14 cellular contexts compared by ENCODE assay signal in the genomic region with DNA sequence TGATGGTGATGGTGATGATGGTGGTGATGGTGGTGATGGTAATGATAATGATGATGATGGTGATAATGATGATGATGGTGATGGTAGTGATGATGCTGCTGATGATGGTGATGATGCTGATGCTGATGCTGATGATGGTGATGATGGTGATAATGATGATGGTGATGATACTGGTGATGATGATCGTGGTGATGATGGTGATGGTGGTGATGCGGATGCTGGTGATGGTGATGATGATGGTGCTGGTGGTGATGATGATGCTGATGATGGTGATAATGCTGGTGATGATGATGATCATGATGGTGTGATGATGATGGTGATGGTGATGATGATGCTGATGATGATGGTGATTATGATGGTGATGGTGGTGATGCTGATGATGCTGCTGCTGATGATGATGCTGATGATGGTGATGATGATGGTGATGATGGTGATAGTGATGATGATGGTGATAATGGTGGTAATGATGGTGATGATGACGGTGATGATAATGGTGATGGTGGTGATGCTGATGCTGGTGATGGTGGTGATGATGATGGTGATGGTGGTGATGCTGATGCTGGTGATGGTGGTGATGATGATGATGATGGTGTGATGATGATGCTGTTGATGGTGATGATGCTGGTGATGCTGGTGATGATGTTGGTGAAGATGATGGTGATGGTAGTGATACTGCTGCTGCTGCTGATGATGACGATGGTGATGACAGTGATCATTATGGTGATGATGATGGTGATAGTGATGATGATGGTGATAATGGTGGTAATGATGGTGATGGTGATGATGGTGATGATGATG.
DNase-seq lines count a peak whose midpoint lies in the region; ATAC-seq, FAIRE-seq and TF ChIP-seq lines count a peak whose summit lies in the region.
"Had no signal": no experiment of that assay in that cellular context is flagged by ENCODE, and none has a peak within 500 bp of the region (broad histone marks: within the 10 kb centered on the region; RNA-seq: fewer than 3 reads in every experiment).

No MANE protein-coding gene starts in this region.

- POLR2A ChIA-PET in HEK293T (lab: Yijun Ruan, JAX): no interaction called here

- DNase-seq in GM12892 (ENCODE audit: insufficient read length) (no peak), HEK293T (ENCODE audit: extremely low spot score) (no peak), bronchial epithelial cell (ENCODE audit: low read depth) (no peak), NCI-H146 treated with DMSO at 0.1 percent for 48 hours (lab: John Stamatoyannopoulos, UW; ENCODE audit: unreplicated experiment) (no peak)
- DNase-seq: Caco-2; CD8-positive, alpha-beta memory T cell; DMS53; GF-D8; GM23248; H7; HFFc6 had no signal

- peak; percentile 36 for FAIRE-seq in GM12892 (lab: Jason Lieb, UNC)
- peak; percentile 89 for FAIRE-seq in bronchial epithelial cell (lab: Jason Lieb, UNC)
- FAIRE-seq: GM18507 had no signal

- no peaks in the 10 kb centered on the region for H3K27me3 ChIP-seq in bronchial epithelial cell (ENCODE audit: control insufficient read depth, insufficient read depth, low read length)

- no peaks in the 10 kb centered on the region for H3K36me3 ChIP-seq in bronchial epithelial cell (ENCODE audit: control insufficient read depth, insufficient read depth, low read length)

- TF ChIP-seq CTCF in bronchial epithelial cell (IDR thresholded peaks at IDR 0.05; ENCODE audit: insufficient read depth, low read length, severe bottlenecking): no peak

- no peak overlapping the region for H3K4me3 ChIP-seq in bronchial epithelial cell (ENCODE audit: low read depth, low read length)
- H3K4me3 ChIP-seq: GM23248 had no signal

- TF ChIP-seq POLR2A in GM12892 (IDR thresholded peaks at IDR 0.05; ENCODE audit: low read depth, low read length) (no peak), GM18505 (IDR thresholded peaks at IDR 0.05; ENCODE audit: borderline replicate concordance, extremely low read depth, insufficient read depth, insufficient read length) (no peak)

- CTCF ChIA-PET in HEK293T (lab: Yijun Ruan, JAX): no interaction called here

- ATAC-seq in GM18505 (IDR thresholded peaks at IDR 0.05; ENCODE audit: unreplicated experiment) (no peak), SK-N-SH treated with all-trans-retinoic acid at 6 μM for 48 hours (no peak)

TF ChIP-seq in HEK293T, 16 proteins besides CTCF, POLR2A, EP300 and RAD21:
- TF ChIP-seq ZNF384 (IDR thresholded peaks at IDR 0.05): no peak
- TF ChIP-seq NFRKB (IDR thresholded peaks at IDR 0.05): no peak
- peak; percentile 40; the same call in 1 of the 2 replicates for TF ChIP-seq CTBP1 (IDR thresholded peaks at IDR 0.05; ENCODE audit: borderline replicate concordance)

TF ChIP-seq in SK-N-SH treated with all-trans-retinoic acid at 6 μM for 48 hours, 23 proteins besides CTCF, POLR2A, EP300 and RAD21:
- TF ChIP-seq PPARA (CRISPR knock-in tag; IDR thresholded peaks at IDR 0.05; ENCODE audit: borderline replicate concordance) (no peak), ESRRG (CRISPR knock-in tag; IDR thresholded peaks at IDR 0.05) (no peak), ISL1 (CRISPR knock-in tag; IDR thresholded peaks at IDR 0.05) (no peak), CSDC2 (CRISPR knock-in tag; IDR thresholded peaks at IDR 0.05) (no peak), ARNTL (CRISPR knock-in tag; IDR thresholded peaks at IDR 0.05; ENCODE audit: borderline replicate concordance, low read depth) (no peak), ZNF8 (CRISPR knock-in tag; IDR thresholded peaks at IDR 0.05) (no peak), RARB (CRISPR knock-in tag; IDR thresholded peaks at IDR 0.05) (no peak)
- TF ChIP-seq, protein P1, sequence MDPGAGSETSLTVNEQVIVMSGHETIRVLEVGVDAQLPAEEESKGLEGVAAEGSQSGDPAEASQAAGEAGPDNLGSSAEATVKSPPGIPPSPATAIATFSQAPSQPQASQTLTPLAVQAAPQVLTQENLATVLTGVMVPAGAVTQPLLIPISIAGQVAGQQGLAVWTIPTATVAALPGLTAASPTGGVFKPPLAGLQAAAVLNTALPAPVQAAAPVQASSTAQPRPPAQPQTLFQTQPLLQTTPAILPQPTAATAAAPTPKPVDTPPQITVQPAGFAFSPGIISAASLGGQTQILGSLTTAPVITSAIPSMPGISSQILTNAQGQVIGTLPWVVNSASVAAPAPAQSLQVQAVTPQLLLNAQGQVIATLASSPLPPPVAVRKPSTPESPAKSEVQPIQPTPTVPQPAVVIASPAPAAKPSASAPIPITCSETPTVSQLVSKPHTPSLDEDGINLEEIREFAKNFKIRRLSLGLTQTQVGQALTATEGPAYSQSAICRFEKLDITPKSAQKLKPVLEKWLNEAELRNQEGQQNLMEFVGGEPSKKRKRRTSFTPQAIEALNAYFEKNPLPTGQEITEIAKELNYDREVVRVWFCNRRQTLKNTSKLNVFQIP (CRISPR knock-in tag; IDR thresholded peaks at IDR 0.05; ENCODE audit: borderline replicate concordance, low read depth): no peak
